ENCODE assay signal across 16 cellular contexts in genomic region chr15:57259511-57260143, GRCh38.
DNase-seq lines count a peak whose midpoint lies in the region; ATAC-seq and TF ChIP-seq lines count a peak whose summit lies in the region.
"Had no signal": no experiment of that assay in that cellular context is flagged by ENCODE, and none has a peak within 500 bp of the region (broad histone marks: within the 10 kb centered on the region; RNA-seq: fewer than 3 reads in every experiment).

No MANE protein-coding gene starts in this region.

- no peaks in the 10 kb centered on the region for H3K36me3 Mint-ChIP-seq in glutamatergic neuron (ENCODE audit: unreplicated experiment)
- H3K36me3 Mint-ChIP-seq in stimulated activated naive B cell treated with anti-CD40 and anti-IgM and Interleukin-4, amounts not matched to agents 10 μg/mL and 1 μg/mL and 100 μg/mL, for 72 hours, result peaks cover 21 to 46% of the 10 kb centered on the region in 2 donors
- H3K36me3 Mint-ChIP-seq in activated CD8-positive, alpha-beta memory T cell treated with anti-CD3 and anti-CD28 coated beads, Interleukin-2, amount 10 ng/mL, durations not matched to agents 7 days and 5 days, result peaks cover 11% of the 10 kb centered on the region
- H3K36me3 Mint-ChIP-seq: natural killer cell had no signal

- peak; percentile 87 to 89 for ATAC-seq in stimulated activated naive B cell treated with anti-CD40 and anti-IgM and Interleukin-4, amounts not matched to agents 10 μg/mL and 1 μg/mL and 100 μg/mL, for 72 hours (replicated peaks)
- ATAC-seq in stimulated activated naive CD8-positive, alpha-beta T cell treated with anti-CD3 and anti-CD28 coated beads, Interleukin-15, Interleukin-2, amounts not matched to agents 100 U/mL and 50 U/mL, for 24 hours, result no peak
- no peak for ATAC-seq in activated CD8-positive, alpha-beta memory T cell treated with anti-CD3 and anti-CD28 coated beads, Interleukin-2, amount 10 ng/mL, durations not matched to agents 7 days and 5 days
- ATAC-seq: A549, natural killer cell had no signal

- peak; percentile 2 for DNase-seq in NCI-H2227 (lab: John Stamatoyannopoulos, UW; ENCODE audit: unreplicated experiment)
- DNase-seq in NCI-H2227 treated with DMSO at 0.1 percent for 48 hours (lab: John Stamatoyannopoulos, UW), result no peak
- peak; percentile 99 for DNase-seq in NCI-H526 treated with DMSO at 0.1 percent for 48 hours (lab: John Stamatoyannopoulos, UW)
- DNase-seq in glutamatergic neuron, result peak; percentile 38
- peak; percentile 9 for DNase-seq in stimulated activated naive B cell treated with anti-CD40 and anti-IgM and Interleukin-4, amounts not matched to agents 10 μg/mL and 1 μg/mL and 100 μg/mL, for 72 hours
- DNase-seq in GM19238 (ENCODE audit: insufficient read length, low spot score), result no peak
- DNase-seq in stimulated activated naive CD8-positive, alpha-beta T cell treated with anti-CD3 and anti-CD28 coated beads, Interleukin-15, Interleukin-2, amounts not matched to agents 100 U/mL and 50 U/mL, for 24 hours, result no peak
- DNase-seq in activated CD8-positive, alpha-beta memory T cell treated with anti-CD3 and anti-CD28 coated beads, Interleukin-2, amount 10 ng/mL, durations not matched to agents 7 days and 5 days, result no peak
- DNase-seq: foreskin melanocyte; GF-D8; MG63; natural killer cell; stimulated activated CD4-positive, alpha-beta T cell treated with anti-CD3 and anti-CD28 coated beads, Interleukin-4, amount 100 ng/mL, for 4 hours; uterus had no signal

- H3K9me3 Mint-ChIP-seq in glutamatergic neuron (ENCODE audit: unreplicated experiment), result peaks cover 3% of the 10 kb centered on the region
- H3K9me3 Mint-ChIP-seq in stimulated activated naive B cell treated with anti-CD40 and anti-IgM and Interleukin-4, amounts not matched to agents 10 μg/mL and 1 μg/mL and 100 μg/mL, for 72 hours, result no peaks in the 10 kb centered on the region
- H3K9me3 Mint-ChIP-seq in activated CD8-positive, alpha-beta memory T cell treated with anti-CD3 and anti-CD28 coated beads, Interleukin-2, amount 10 ng/mL, durations not matched to agents 7 days and 5 days (ENCODE audit: low read depth), result no peaks in the 10 kb centered on the region
- H3K9me3 Mint-ChIP-seq: central memory CD8-positive, alpha-beta T cell; natural killer cell had no signal

- peaks cover 24% of the 10 kb centered on the region for H3K4me1 Mint-ChIP-seq in glutamatergic neuron (ENCODE audit: low read depth, unreplicated experiment)
- H3K4me1 Mint-ChIP-seq in stimulated activated naive B cell treated with anti-CD40 and anti-IgM and Interleukin-4, amounts not matched to agents 10 μg/mL and 1 μg/mL and 100 μg/mL, for 72 hours, result peaks cover 6 to 30% of the 10 kb centered on the region in 2 donors
- no peaks in the 10 kb centered on the region for H3K4me1 Mint-ChIP-seq in activated CD8-positive, alpha-beta memory T cell treated with anti-CD3 and anti-CD28 coated beads, Interleukin-2, amount 10 ng/mL, durations not matched to agents 7 days and 5 days
- H3K4me1 Mint-ChIP-seq: central memory CD8-positive, alpha-beta T cell; natural killer cell had no signal

- CTCF ChIA-PET in activated CD8-positive, alpha-beta memory T cell treated with anti-CD3 and anti-CD28 coated beads, Interleukin-2, amount 10 ng/mL, durations not matched to agents 7 days and 5 days (lab: Charles Lee), result no interaction called here

- H3K27ac Mint-ChIP-seq in glutamatergic neuron (ENCODE audit: unreplicated experiment), result peak overlapping the region; percentile 52
- H3K27ac Mint-ChIP-seq in stimulated activated naive B cell treated with anti-CD40 and anti-IgM and Interleukin-4, amounts not matched to agents 10 μg/mL and 1 μg/mL and 100 μg/mL, for 72 hours, result peak overlapping the region; percentile 84
- H3K27ac Mint-ChIP-seq in activated CD8-positive, alpha-beta memory T cell treated with anti-CD3 and anti-CD28 coated beads, Interleukin-2, amount 10 ng/mL, durations not matched to agents 7 days and 5 days, result no peak overlapping the region
- H3K27ac Mint-ChIP-seq: natural killer cell had no signal

- H3K4me3 Mint-ChIP-seq in glutamatergic neuron (ENCODE audit: unreplicated experiment), result no peak overlapping the region
- H3K4me3 Mint-ChIP-seq in stimulated activated naive B cell treated with anti-CD40 and anti-IgM and Interleukin-4, amounts not matched to agents 10 μg/mL and 1 μg/mL and 100 μg/mL, for 72 hours, result peak overlapping the region in 1 of 2 donors; percentile 47
- no peak overlapping the region for H3K4me3 Mint-ChIP-seq in activated CD8-positive, alpha-beta memory T cell treated with anti-CD3 and anti-CD28 coated beads, Interleukin-2, amount 10 ng/mL, durations not matched to agents 7 days and 5 days
- H3K4me3 Mint-ChIP-seq: central memory CD8-positive, alpha-beta T cell; natural killer cell had no signal

- H3K27me3 Mint-ChIP-seq in glutamatergic neuron (ENCODE audit: unreplicated experiment), result no peaks in the 10 kb centered on the region
- H3K27me3 Mint-ChIP-seq in stimulated activated naive B cell treated with anti-CD40 and anti-IgM and Interleukin-4, amounts not matched to agents 10 μg/mL and 1 μg/mL and 100 μg/mL, for 72 hours, result no peaks in the 10 kb centered on the region
- H3K27me3 Mint-ChIP-seq in activated CD8-positive, alpha-beta memory T cell treated with anti-CD3 and anti-CD28 coated beads, Interleukin-2, amount 10 ng/mL, durations not matched to agents 7 days and 5 days, result no peaks in the 10 kb centered on the region
- H3K27me3 Mint-ChIP-seq: central memory CD8-positive, alpha-beta T cell had no signal

- TF ChIP-seq CTCF in glutamatergic neuron (IDR thresholded peaks at IDR 0.05; ENCODE audit: partially characterized antibody, unreplicated experiment), result no peak

Comparison
In these comparisons a context has a peak if more than half of its experiments do, and no peak if none do; other contexts are left out.
1. DNase-seq: peak in NCI-H2227 (single experiment), NCI-H526 treated with DMSO at 0.1 percent for 48 hours (single experiment), glutamatergic neuron (single experiment) and stimulated activated naive B cell treated with anti-CD40 and anti-IgM and Interleukin-4, amounts not matched to agents 10 μg/mL and 1 μg/mL and 100 μg/mL, for 72 hours (single experiment); none in NCI-H2227 treated with DMSO at 0.1 percent for 48 hours (single experiment), GM19238 (single experiment), stimulated activated naive CD8-positive, alpha-beta T cell treated with anti-CD3 and anti-CD28 coated beads, Interleukin-15, Interleukin-2, amounts not matched to agents 100 U/mL and 50 U/mL, for 24 hours (single experiment) and activated CD8-positive, alpha-beta memory T cell treated with anti-CD3 and anti-CD28 coated beads, Interleukin-2, amount 10 ng/mL, durations not matched to agents 7 days and 5 days (single experiment).
2. ATAC-seq: peak in stimulated activated naive B cell treated with anti-CD40 and anti-IgM and Interleukin-4, amounts not matched to agents 10 μg/mL and 1 μg/mL and 100 μg/mL, for 72 hours (2 of 2); none in stimulated activated naive CD8-positive, alpha-beta T cell treated with anti-CD3 and anti-CD28 coated beads, Interleukin-15, Interleukin-2, amounts not matched to agents 100 U/mL and 50 U/mL, for 24 hours (single experiment) and activated CD8-positive, alpha-beta memory T cell treated with anti-CD3 and anti-CD28 coated beads, Interleukin-2, amount 10 ng/mL, durations not matched to agents 7 days and 5 days (single experiment).